9 cellular contexts compared by ENCODE assay signal in the genomic region with DNA sequence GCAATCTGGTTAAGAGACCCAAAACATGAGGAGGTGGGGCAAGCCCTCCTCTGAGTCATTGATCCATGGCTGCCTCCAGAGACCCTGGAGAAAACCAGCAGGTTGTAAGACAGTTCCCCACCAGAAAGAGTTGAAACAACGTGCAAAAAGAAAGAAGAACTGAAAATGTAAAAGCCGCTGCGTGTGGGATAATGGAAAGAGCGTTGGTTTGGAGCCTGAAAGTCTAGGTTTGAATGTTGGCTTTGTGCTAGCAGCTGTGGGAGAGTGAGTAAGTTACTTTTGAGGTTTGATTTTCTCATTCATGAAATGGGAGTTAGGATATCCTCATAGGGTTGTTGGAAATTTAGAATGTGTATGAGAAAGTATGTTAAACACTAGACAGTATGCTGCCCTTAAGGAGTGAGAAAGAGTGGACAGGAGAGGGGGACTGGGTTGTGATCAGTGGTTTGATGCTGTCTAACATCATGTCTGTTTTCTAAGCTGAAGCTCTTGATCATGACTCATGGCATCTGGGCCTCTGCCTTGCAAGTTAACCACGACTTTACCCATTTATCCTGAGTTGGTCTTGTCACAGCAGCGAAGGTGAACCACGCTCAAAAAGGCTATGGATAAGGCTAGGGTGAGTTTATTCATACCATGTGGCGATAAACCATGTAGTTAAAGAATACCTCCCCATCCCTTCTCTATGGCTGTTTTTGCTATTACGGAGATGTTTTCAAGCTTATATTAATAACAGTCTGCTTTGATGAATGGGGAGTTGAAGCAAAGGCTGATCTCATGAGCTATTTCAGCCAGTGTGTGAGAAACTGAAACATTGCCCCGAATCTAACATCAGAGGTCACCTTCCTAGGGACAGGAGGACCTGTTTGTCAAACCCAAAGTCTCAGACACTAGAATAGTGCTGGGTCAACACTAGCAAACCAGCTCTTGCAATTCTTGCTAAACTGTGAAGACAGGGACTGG. TPM values are rescaled to one million over a fixed set of nuclear protein-coding genes. Genes with fewer than 3 reads are reported as not detected.
A peak's percentile ranks its signal among the peaks of the same experiment; 100 is the strongest.
DNase-seq lines count a peak whose midpoint lies in the region; ATAC-seq and TF ChIP-seq lines count a peak whose summit lies in the region.
"Had no signal": no experiment of that assay in that cellular context is flagged by ENCODE, and none has a peak within 500 bp of the region (broad histone marks: within the 10 kb centered on the region; RNA-seq: fewer than 3 reads in every experiment).

No MANE protein-coding gene starts in this region.

- H4K20me1 ChIP-seq in fibroblast of lung (ENCODE audit: control insufficient read depth, extremely low read depth, insufficient read depth, low read length) (no peaks in the 10 kb centered on the region), hepatocyte (ENCODE audit: insufficient read depth, poor library complexity, severe bottlenecking) (no peaks in the 10 kb centered on the region)

- no peak overlapping the region for H3K9ac ChIP-seq in fibroblast of lung (ENCODE audit: insufficient read depth, low read length)

- H2AFZ ChIP-seq in fibroblast of lung (ENCODE audit: low read length), result no peak overlapping the region
- no peak overlapping the region for H2AFZ ChIP-seq in hepatocyte

- 85% methylated on average over 10 of the region's 10 CpGs for WGBS in hepatocyte (ENCODE audit: low lambda C conversion rate, missing lambda C conversion rate)

- H3K4me1 ChIP-seq in fibroblast of lung (ENCODE audit: control insufficient read depth, extremely low read depth, insufficient read depth, low read length) (peaks cover 5% of the 10 kb centered on the region), hepatocyte (ENCODE audit: insufficient read depth) (no peaks in the 10 kb centered on the region)

- no peaks in the 10 kb centered on the region for H3K36me3 ChIP-seq in fibroblast of lung (ENCODE audit: control insufficient read depth, insufficient read depth, low read length)
- no peaks in the 10 kb centered on the region for H3K36me3 ChIP-seq in hepatocyte (replicated peaks; ENCODE audit: insufficient read depth, low read depth)
- H3K36me3 ChIP-seq in H7 (replicated peaks; ENCODE audit: control insufficient read depth, insufficient read depth, low read length), result no peaks in the 10 kb centered on the region

- H3K4me3 ChIP-seq in GM12875 (ENCODE audit: low read depth, low read length), result peak overlapping the region; percentile 8
- no peak overlapping the region for H3K4me3 ChIP-seq in fibroblast of lung (replicated peaks in 1 of 4; ENCODE audit: control extremely low read depth in 1 of 4, insufficient read depth in 1 of 4, low read depth in 3 of 4, low read length in 4 of 4)
- no peak overlapping the region for H3K4me3 ChIP-seq in hepatocyte
- H3K4me3 ChIP-seq in H7 (ENCODE audit: insufficient read depth, low read depth, low read length), result no peak overlapping the region

- H3K27ac ChIP-seq in fibroblast of lung (ENCODE audit: insufficient read depth, low read length) (no peak overlapping the region), hepatocyte (no peak overlapping the region)

- H3K27me3 ChIP-seq in fibroblast of lung (ENCODE audit: control insufficient read depth, insufficient read depth, low read length), result no peaks in the 10 kb centered on the region
- no peaks in the 10 kb centered on the region for H3K27me3 ChIP-seq in hepatocyte
- H3K27me3 ChIP-seq in H7 (ENCODE audit: control insufficient read depth, insufficient read depth, low read length), result no peaks in the 10 kb centered on the region

- peak; percentile 34 to 82 for DNase-seq in fibroblast of lung (ENCODE audit: low read depth in 2 of 2)
- DNase-seq in activated effector memory CD4-positive, alpha-beta T cell treated with anti-CD3 and anti-CD28 coated beads, Interleukin-2, amount 50 U/mL, for 16 hours, result no peak
- DNase-seq in hepatocyte (ENCODE audit: low spot score), result no peak
- no peak for DNase-seq in dedifferentiated amniotic fluid mesenchymal stem cell (ENCODE audit: extremely low spot score)
- DNase-seq in H7, result no peak

- no peaks in the 10 kb centered on the region for H3K79me2 ChIP-seq in fibroblast of lung (ENCODE audit: control insufficient read depth, insufficient read depth, low read length)
- no peaks in the 10 kb centered on the region for H3K79me2 ChIP-seq in hepatocyte

- H3K9me2 ChIP-seq in hepatocyte (replicated peaks; ENCODE audit: insufficient read depth), result no peaks in the 10 kb centered on the region

- H3K9me3 ChIP-seq in fibroblast of lung (ENCODE audit: control insufficient read depth, insufficient read depth, low read depth, low read length) (no peaks in the 10 kb centered on the region), hepatocyte (ENCODE audit: low read depth) (no peaks in the 10 kb centered on the region)

- ATAC-seq in GM21367 (IDR thresholded peaks at IDR 0.05; ENCODE audit: unreplicated experiment) (peak; percentile 75), HG03521 (IDR thresholded peaks at IDR 0.05; ENCODE audit: unreplicated experiment) (peak; percentile 74)

- TF ChIP-seq CTCF in GM12875 (IDR thresholded peaks at IDR 0.05; ENCODE audit: borderline replicate concordance, insufficient read depth, low read depth, low read length), result no peak
- no peak for TF ChIP-seq CTCF in fibroblast of lung (conservative IDR thresholded peaks at IDR 0.05 in 1 of 2, IDR thresholded peaks at IDR 0.05 in 1 of 2; ENCODE audit: low read depth in 1 of 2, low read length in 2 of 2)
- TF ChIP-seq CTCF in hepatocyte (IDR thresholded peaks at IDR 0.05; ENCODE audit: poor library complexity), result no peak

- H3K4me2 ChIP-seq in fibroblast of lung (ENCODE audit: extremely low read depth, insufficient read depth, low read length) (no peak overlapping the region), hepatocyte (no peak overlapping the region)

RNA-seq across cellular contexts. Expression of gene ZNF366, which starts 41.3 kb away (rescaled TPM):
- total RNA-seq in fibroblast of lung (not detected in 2 replicates), hepatocyte (0.20 and 2.5 TPM in 2 replicates)
- polyA plus RNA-seq in fibroblast of lung (not detected in 2 replicates), hepatocyte (not detected in 2 replicates)
- polyA plus RNA-seq in fibroblast of lung (2012), result not detected in 2 replicates
- not detected in 2 replicates for polyA minus RNA-seq in fibroblast of lung (ENCODE audit: low replicate concordance)
- total RNA-seq in H7 (2014; rRNA removed; shearing (Covaris generic)), result not detected in 2 replicates
- polyA plus RNA-seq: IgD-negative memory B cell had no signal

Comparison
In these comparisons a context has a peak if more than half of its experiments do, and no peak if none do; other contexts are left out.
1. DNase-seq: peak in fibroblast of lung (2 of 2); none in activated effector memory CD4-positive, alpha-beta T cell treated with anti-CD3 and anti-CD28 coated beads, Interleukin-2, amount 50 U/mL, for 16 hours (single experiment), hepatocyte (single experiment), dedifferentiated amniotic fluid mesenchymal stem cell (single experiment) and H7 (single experiment).